ENCODE assay signal across 20 cellular contexts in genomic region chr11:94855666-94856065, GRCh38.
A peak's percentile ranks its signal among the peaks of the same experiment; 100 is the strongest.
DNase-seq lines count a peak whose midpoint lies in the region; ATAC-seq and TF ChIP-seq lines count a peak whose summit lies in the region.
"Had no signal": no experiment of that assay in that cellular context is flagged by ENCODE, and none has a peak within 500 bp of the region (broad histone marks: within the 10 kb centered on the region; RNA-seq: fewer than 3 reads in every experiment).

No MANE protein-coding gene starts in this region.

- no peaks in the 10 kb centered on the region for H3K27me3 Mint-ChIP-seq in brain

- H3K4me1 ChIP-seq in lower lobe of right lung (peaks cover 18% of the 10 kb centered on the region), thyroid gland (peaks cover 8 to 20% of the 10 kb centered on the region in 2 donors)
- H3K4me1 ChIP-seq: BLaER1 treated with 17β-estradiol and CSF1 and Interleukin-3, amounts not matched to agents 10 nM and 100 nM had no signal

- H3K36me3 ChIP-seq in lower lobe of right lung, result peaks cover 95% of the 10 kb centered on the region
- H3K36me3 ChIP-seq in thyroid gland, result peaks cover 19 to 43% of the 10 kb centered on the region in 2 donors

- H3K36me3 Mint-ChIP-seq in brain, result peaks cover 94% of the 10 kb centered on the region
- H3K36me3 Mint-ChIP-seq: CD8-positive, alpha-beta T cell had no signal

- H3K4me3 ChIP-seq in lower lobe of right lung, result no peak overlapping the region
- no peak overlapping the region for H3K4me3 ChIP-seq in thyroid gland (replicated peaks in 1 of 3)
- H3K4me3 ChIP-seq: BLaER1 treated with 17β-estradiol and CSF1 and Interleukin-3, amounts not matched to agents 10 nM and 100 nM; HAP-1 had no signal

- DNase-seq in left cardiac atrium, result no peak
- no peak for DNase-seq in Right ventricle myocardium superior
- no peak for DNase-seq in lower lobe of right lung
- peak; percentile 47 to 67 for DNase-seq in thyroid gland
- no peak for DNase-seq in erythroblast (lab: John Stamatoyannopoulos, UW)
- DNase-seq: Calu3; CD8-positive, alpha-beta T cell; NCI-H1417; NCI-H187; NCI-H2107; NCI-H510A; NCI-H748 treated with DMSO at 0.1 percent for 48 hours; NK-92 treated with Interleukin-12 subunit alpha and Interleukin-12 subunit beta, amount 100 ng/mL, for 24 hours; SHP77 treated with DMSO at 0.1 percent for 48 hours had no signal

- ATAC-seq in left cardiac atrium, result peak; percentile 5 to 12
- ATAC-seq in Right ventricle myocardium superior (ENCODE audit: poor library complexity), result no peak
- ATAC-seq in lower lobe of right lung, result peak in 1 of 2 donors; percentile 33
- no peak for ATAC-seq in GM21619 (IDR thresholded peaks at IDR 0.05; ENCODE audit: unreplicated experiment)
- ATAC-seq: CD8-positive, alpha-beta T cell had no signal

- TF ChIP-seq POLR2A in thyroid gland (IDR thresholded peaks at IDR 0.05) (no peak), erythroblast (IDR thresholded peaks at IDR 0.05; ENCODE audit: low read length) (no peak)

- peaks cover 0 to 3% (median 0%) of the 10 kb centered on the region in 5 experiments for H3K9me3 Mint-ChIP-seq in brain
- H3K9me3 Mint-ChIP-seq: CD8-positive, alpha-beta T cell had no signal

- intact Hi-C loops in left cardiac atrium (cut with DNase I) (loop anchor here in 1 of 2 donors (5.0 kb wide), 1 partner anchor 53 kb away; no protein-coding TSS in a partner anchor), Right ventricle myocardium superior (cut with DNase I) (no loop called here), lower lobe of right lung (cut with DNase I) (no loop called here), thyroid gland (cut with DNase I) (no loop called here)

- H3K4me3 Mint-ChIP-seq in brain, result no peak overlapping the region
- H3K4me3 Mint-ChIP-seq: CD8-positive, alpha-beta T cell had no signal

- WGBS in thyroid gland, 2 donors, result 49 to 58% methylated on average over 5 of the region's 5 CpGs

- no peak for TF ChIP-seq CTCF in brain (conservative IDR thresholded peaks at IDR 0.05)
- TF ChIP-seq CTCF in lower lobe of right lung (IDR thresholded peaks at IDR 0.05), result no peak
- peak in 2 of 6 experiments; percentile 7 to 20 for TF ChIP-seq CTCF in thyroid gland (IDR thresholded peaks at IDR 0.05)

- peak overlapping the region in 4 of 5 experiments; percentile 14 to 68 (median 42) for H3K27ac Mint-ChIP-seq in brain
- H3K27ac Mint-ChIP-seq: CD8-positive, alpha-beta T cell had no signal

- no peaks in the 10 kb centered on the region for H3K9me3 ChIP-seq in lower lobe of right lung
- H3K9me3 ChIP-seq in thyroid gland, result no peaks in the 10 kb centered on the region
- H3K9me3 ChIP-seq: BLaER1 treated with 17β-estradiol and CSF1 and Interleukin-3, amounts not matched to agents 10 nM and 100 nM; HAP-1 had no signal

- peaks cover 6% of the 10 kb centered on the region for H3K4me1 Mint-ChIP-seq in brain

- H3K27me3 ChIP-seq in lower lobe of right lung (ENCODE audit: low read depth) (no peaks in the 10 kb centered on the region), thyroid gland (no peaks in the 10 kb centered on the region)
- H3K27me3 ChIP-seq: BLaER1 treated with 17β-estradiol and CSF1 and Interleukin-3, amounts not matched to agents 10 nM and 100 nM had no signal

- H3K27ac ChIP-seq in lower lobe of right lung (peak overlapping the region; percentile 9), thyroid gland (peak overlapping the region in 1 of 3 donors; percentile 33)
- H3K27ac ChIP-seq: BLaER1 treated with 17β-estradiol and CSF1 and Interleukin-3, amounts not matched to agents 10 nM and 100 nM; HL-60; KMS-11 had no signal

Comparison
In these comparisons a context has a peak if more than half of its experiments do, and no peak if none do; other contexts are left out.
1. ATAC-seq: peak in left cardiac atrium (2 of 2); none in Right ventricle myocardium superior (single experiment) and GM21619 (single experiment).
2. DNase-seq: peak in thyroid gland (2 of 2); none in left cardiac atrium (single experiment), Right ventricle myocardium superior (single experiment), lower lobe of right lung (single experiment) and erythroblast (0 of 2).